1 cellular context compared by ENCODE assay signal in the genomic region with DNA sequence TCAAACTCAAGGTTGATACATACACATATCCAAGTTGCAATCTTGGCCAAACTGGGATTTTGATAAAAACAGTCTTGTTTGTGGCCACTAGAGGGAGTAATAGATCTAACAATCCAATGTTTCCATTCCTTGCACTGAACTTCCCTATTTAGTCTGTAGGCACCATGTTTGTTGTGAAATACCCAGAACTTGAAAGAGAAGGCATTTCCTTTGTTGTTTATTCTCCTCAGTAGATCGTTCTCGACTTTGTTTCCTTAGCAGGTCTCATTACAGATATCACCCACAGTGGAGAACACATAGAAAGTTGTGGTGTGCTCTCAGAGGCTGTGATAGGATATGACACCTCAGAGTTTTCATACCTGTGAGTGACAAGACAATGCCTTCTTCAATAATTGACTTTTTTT.
TF ChIP-seq lines count a peak whose summit lies in the region.

No MANE protein-coding gene starts in this region.

TF ChIP-seq in HepG2, 621 proteins besides CTCF, POLR2A, EP300 and RAD21 (continued from another document and continues in another):
- TF ChIP-seq, protein P1, sequence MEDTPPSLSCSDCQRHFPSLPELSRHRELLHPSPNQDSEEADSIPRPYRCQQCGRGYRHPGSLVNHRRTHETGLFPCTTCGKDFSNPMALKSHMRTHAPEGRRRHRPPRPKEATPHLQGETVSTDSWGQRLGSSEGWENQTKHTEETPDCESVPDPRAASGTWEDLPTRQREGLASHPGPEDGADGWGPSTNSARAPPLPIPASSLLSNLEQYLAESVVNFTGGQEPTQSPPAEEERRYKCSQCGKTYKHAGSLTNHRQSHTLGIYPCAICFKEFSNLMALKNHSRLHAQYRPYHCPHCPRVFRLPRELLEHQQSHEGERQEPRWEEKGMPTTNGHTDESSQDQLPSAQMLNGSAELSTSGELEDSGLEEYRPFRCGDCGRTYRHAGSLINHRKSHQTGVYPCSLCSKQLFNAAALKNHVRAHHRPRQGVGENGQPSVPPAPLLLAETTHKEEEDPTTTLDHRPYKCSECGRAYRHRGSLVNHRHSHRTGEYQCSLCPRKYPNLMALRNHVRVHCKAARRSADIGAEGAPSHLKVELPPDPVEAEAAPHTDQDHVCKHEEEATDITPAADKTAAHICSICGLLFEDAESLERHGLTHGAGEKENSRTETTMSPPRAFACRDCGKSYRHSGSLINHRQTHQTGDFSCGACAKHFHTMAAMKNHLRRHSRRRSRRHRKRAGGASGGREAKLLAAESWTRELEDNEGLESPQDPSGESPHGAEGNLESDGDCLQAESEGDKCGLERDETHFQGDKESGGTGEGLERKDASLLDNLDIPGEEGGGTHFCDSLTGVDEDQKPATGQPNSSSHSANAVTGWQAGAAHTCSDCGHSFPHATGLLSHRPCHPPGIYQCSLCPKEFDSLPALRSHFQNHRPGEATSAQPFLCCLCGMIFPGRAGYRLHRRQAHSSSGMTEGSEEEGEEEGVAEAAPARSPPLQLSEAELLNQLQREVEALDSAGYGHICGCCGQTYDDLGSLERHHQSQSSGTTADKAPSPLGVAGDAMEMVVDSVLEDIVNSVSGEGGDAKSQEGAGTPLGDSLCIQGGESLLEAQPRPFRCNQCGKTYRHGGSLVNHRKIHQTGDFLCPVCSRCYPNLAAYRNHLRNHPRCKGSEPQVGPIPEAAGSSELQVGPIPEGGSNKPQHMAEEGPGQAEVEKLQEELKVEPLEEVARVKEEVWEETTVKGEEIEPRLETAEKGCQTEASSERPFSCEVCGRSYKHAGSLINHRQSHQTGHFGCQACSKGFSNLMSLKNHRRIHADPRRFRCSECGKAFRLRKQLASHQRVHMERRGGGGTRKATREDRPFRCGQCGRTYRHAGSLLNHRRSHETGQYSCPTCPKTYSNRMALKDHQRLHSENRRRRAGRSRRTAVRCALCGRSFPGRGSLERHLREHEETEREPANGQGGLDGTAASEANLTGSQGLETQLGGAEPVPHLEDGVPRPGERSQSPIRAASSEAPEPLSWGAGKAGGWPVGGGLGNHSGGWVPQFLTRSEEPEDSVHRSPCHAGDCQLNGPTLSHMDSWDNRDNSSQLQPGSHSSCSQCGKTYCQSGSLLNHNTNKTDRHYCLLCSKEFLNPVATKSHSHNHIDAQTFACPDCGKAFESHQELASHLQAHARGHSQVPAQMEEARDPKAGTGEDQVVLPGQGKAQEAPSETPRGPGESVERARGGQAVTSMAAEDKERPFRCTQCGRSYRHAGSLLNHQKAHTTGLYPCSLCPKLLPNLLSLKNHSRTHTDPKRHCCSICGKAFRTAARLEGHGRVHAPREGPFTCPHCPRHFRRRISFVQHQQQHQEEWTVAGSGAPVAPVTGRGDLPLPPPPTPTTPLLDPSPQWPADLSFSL (CRISPR knock-in tag; IDR thresholded peaks at IDR 0.05): no peak
- TF ChIP-seq FOXM1 (CRISPR knock-in tag; IDR thresholded peaks at IDR 0.05) (no peak), PCBP2 (optimal IDR thresholded peaks at IDR 0.05; ENCODE audit: low read depth, low read length, poor library complexity, severe bottlenecking) (no peak), KDM5B (CRISPR knock-in tag; IDR thresholded peaks at IDR 0.05; ENCODE audit: borderline replicate concordance) (no peak), BCL3 (CRISPR knock-in tag; IDR thresholded peaks at IDR 0.05) (no peak), ZNF124 (CRISPR knock-in tag; IDR thresholded peaks at IDR 0.05) (0 out of 2 replicates have a peak, but pooled peaks have one; percentile 35), REXO4 (CRISPR knock-in tag; IDR thresholded peaks at IDR 0.05; ENCODE audit: borderline replicate concordance) (no peak), ZFP1 (CRISPR knock-in tag; IDR thresholded peaks at IDR 0.05) (no peak), ZBTB25 (CRISPR knock-in tag; IDR thresholded peaks at IDR 0.05) (peak; percentile 62; the same call in 1 of the 2 replicates), ZFAT (CRISPR knock-in tag; conservative IDR thresholded peaks at IDR 0.05) (no peak), MTF2 (CRISPR knock-in tag; IDR thresholded peaks at IDR 0.05; ENCODE audit: borderline replicate concordance) (0 out of 2 replicates have a peak, but pooled peaks have one; percentile 1), ATF7-NPFF (CRISPR knock-in tag; IDR thresholded peaks at IDR 0.05; ENCODE audit: low read depth) (no peak), ZNF678 (CRISPR knock-in tag; IDR thresholded peaks at IDR 0.05) (no peak), ATF4 (CRISPR knock-in tag; IDR thresholded peaks at IDR 0.05) (peak in 1 of 2 experiments; percentile 20; a peak in 1 of 4 replicates), MXI1 (IDR thresholded peaks at IDR 0.05; ENCODE audit: borderline replicate concordance, low read depth, low read length) (peak; percentile 34; the same call in 1 of the 3 replicates), HMGXB3 (CRISPR knock-in tag; IDR thresholded peaks at IDR 0.05; ENCODE audit: borderline replicate concordance) (no peak), MZF1 (CRISPR knock-in tag; IDR thresholded peaks at IDR 0.05; ENCODE audit: borderline replicate concordance) (no peak), ZNF235 (CRISPR knock-in tag; IDR thresholded peaks at IDR 0.05; ENCODE audit: borderline replicate concordance) (no peak), GZF1 (CRISPR knock-in tag; IDR thresholded peaks at IDR 0.05) (no peak), KDM6A (CRISPR knock-in tag; IDR thresholded peaks at IDR 0.05; ENCODE audit: low read depth) (no peak), STAT6 (CRISPR knock-in tag; IDR thresholded peaks at IDR 0.05; ENCODE audit: borderline replicate concordance) (no peak), MEIS2 (CRISPR knock-in tag; IDR thresholded peaks at IDR 0.05) (no peak), SRSF1 (optimal IDR thresholded peaks at IDR 0.05; ENCODE audit: low read depth, low read length) (no peak), ZNF253 (CRISPR knock-in tag; IDR thresholded peaks at IDR 0.05; ENCODE audit: borderline replicate concordance) (no peak), SAP130 (CRISPR knock-in tag; IDR thresholded peaks at IDR 0.05; ENCODE audit: low read depth) (peak; percentile 47; the same call in 1 of the 2 replicates), RFXANK (CRISPR knock-in tag; IDR thresholded peaks at IDR 0.05) (no peak), GLI4 (CRISPR knock-in tag; IDR thresholded peaks at IDR 0.05; ENCODE audit: borderline replicate concordance) (no peak), PBX2 (CRISPR knock-in tag; IDR thresholded peaks at IDR 0.05) (no peak), PHF21A (CRISPR knock-in tag; IDR thresholded peaks at IDR 0.05) (no peak), CEBPB (IDR thresholded peaks at IDR 0.05; ENCODE audit: borderline replicate concordance, low read depth, low read length) (peak; percentile 92)
- TF ChIP-seq, protein P2, sequence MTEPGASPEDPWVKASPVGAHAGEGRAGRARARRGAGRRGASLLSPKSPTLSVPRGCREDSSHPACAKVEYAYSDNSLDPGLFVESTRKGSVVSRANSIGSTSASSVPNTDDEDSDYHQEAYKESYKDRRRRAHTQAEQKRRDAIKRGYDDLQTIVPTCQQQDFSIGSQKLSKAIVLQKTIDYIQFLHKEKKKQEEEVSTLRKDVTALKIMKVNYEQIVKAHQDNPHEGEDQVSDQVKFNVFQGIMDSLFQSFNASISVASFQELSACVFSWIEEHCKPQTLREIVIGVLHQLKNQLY (CRISPR knock-in tag; IDR thresholded peaks at IDR 0.05): no peak
- TF ChIP-seq, protein P3, sequence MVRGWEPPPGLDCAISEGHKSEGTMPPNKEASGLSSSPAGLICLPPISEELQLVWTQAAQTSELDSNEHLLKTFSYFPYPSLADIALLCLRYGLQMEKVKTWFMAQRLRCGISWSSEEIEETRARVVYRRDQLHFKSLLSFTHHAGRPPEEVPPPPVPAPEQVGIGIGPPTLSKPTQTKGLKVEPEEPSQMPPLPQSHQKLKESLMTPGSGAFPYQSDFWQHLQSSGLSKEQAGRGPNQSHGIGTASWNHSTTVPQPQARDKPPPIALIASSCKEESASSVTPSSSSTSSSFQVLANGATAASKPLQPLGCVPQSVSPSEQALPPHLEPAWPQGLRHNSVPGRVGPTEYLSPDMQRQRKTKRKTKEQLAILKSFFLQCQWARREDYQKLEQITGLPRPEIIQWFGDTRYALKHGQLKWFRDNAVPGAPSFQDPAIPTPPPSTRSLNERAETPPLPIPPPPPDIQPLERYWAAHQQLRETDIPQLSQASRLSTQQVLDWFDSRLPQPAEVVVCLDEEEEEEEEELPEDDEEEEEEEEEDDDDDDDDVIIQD (CRISPR knock-in tag; IDR thresholded peaks at IDR 0.05; ENCODE audit: low read depth): peak; percentile 62; the same call in 1 of the 2 replicates
- TF ChIP-seq, protein P4, sequence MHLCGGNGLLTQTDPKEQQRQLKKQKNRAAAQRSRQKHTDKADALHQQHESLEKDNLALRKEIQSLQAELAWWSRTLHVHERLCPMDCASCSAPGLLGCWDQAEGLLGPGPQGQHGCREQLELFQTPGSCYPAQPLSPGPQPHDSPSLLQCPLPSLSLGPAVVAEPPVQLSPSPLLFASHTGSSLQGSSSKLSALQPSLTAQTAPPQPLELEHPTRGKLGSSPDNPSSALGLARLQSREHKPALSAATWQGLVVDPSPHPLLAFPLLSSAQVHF (CRISPR knock-in tag; IDR thresholded peaks at IDR 0.05): no peak
